ENCODE assay signal across 9 cellular contexts in the genomic region with DNA sequence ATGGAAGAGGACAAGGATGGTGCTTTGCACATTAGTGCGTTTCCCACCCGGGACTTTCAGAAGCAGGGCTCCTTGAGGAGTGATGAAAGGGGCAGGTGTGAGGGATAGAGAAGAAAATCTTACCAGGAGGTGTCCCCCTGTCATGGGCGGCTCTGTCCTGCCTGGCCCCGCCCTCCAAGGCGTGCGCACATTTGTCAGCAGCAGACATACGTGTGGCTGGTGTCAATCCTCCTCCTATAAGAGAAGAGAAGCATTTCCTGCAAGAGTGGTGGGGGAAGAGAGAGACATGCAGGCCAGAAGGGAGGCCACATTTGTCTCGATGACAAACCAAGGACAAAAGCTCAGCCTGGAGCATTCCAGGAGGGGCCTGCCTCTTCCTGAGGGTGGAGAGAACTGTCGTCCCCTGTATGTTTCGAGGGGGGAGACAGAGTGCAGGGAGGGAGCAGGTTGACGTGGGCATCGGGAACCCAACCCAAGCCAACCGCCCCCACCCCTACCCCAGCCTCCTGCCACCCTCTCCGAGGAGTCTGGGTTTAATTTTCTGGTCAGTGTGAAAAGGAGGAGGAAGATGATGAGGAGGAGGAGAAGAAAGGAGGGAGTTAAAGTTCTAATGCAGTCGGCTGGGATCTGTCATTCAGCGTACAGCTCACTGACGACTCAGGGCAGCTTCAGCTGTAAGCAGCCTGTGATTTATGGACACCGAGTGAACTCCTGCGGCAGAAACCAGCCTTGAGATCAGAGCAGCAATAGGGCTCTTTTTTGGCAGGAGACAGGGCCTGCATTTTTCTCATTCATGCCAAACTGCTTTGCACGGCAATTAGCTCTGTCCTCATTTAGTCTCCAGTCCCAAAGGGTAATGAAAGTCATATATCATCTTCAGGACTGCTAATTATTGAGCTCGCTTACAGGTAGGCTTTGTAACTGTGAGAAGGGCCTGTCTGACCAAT. TPM values are rescaled to one million over a fixed set of nuclear protein-coding genes. Genes with fewer than 3 reads are reported as not detected.
A peak's percentile ranks its signal among the peaks of the same experiment; 100 is the strongest.
DNase-seq lines count a peak whose midpoint lies in the region; ATAC-seq and TF ChIP-seq lines count a peak whose summit lies in the region.
"Had no signal": no experiment of that assay in that cellular context is flagged by ENCODE, and none has a peak within 500 bp of the region (broad histone marks: within the 10 kb centered on the region; RNA-seq: fewer than 3 reads in every experiment).

No MANE protein-coding gene starts in this region.

- no peaks in the 10 kb centered on the region for H3K9me3 ChIP-seq in thyroid gland

- DNase-seq in DMS153 (lab: John Stamatoyannopoulos, UW) = peak; percentile 32
- DNase-seq in DMS153 treated with DMSO at 0.1 percent for 48 hours (lab: John Stamatoyannopoulos, UW; ENCODE audit: unreplicated experiment) = no peak
- peak; percentile 43 for DNase-seq in choroid plexus epithelial cell (ENCODE audit: low read depth)
- peak; percentile 75 for DNase-seq in kidney glomerular epithelial cell (lab: John Stamatoyannopoulos, UW)
- peak; percentile 24 to 27 for DNase-seq in thyroid gland
- no peak for DNase-seq in inferior parietal cortex (ENCODE audit: extremely low spot score)
- no peak for DNase-seq in T-helper 2 cell
- DNase-seq: activated B cell treated with CpG ODN at 0.5 μM for 24 hours had no signal

- no peaks in the 10 kb centered on the region for H3K36me3 ChIP-seq in thyroid gland

- no peak overlapping the region for H3K27ac Mint-ChIP-seq in activated T-helper 17 cell treated with anti-CD3 and anti-CD28 coated beads, Interleukin-2, amount 50 U/mL, for 72 hours
- H3K27ac Mint-ChIP-seq: activated B cell treated with CpG ODN at 0.5 μM for 24 hours had no signal

- TF ChIP-seq POLR2A in thyroid gland (IDR thresholded peaks at IDR 0.05) = no peak

- H3K4me3 ChIP-seq in choroid plexus epithelial cell (ENCODE audit: low read depth, low read length) = peak overlapping the region; percentile 36
- H3K4me3 ChIP-seq in thyroid gland (replicated peaks in 1 of 3) = no peak overlapping the region

- intact Hi-C loops in thyroid gland (cut with DNase I) = no loop called here

- H3K4me1 ChIP-seq in thyroid gland = peaks cover 0 to 3% of the 10 kb centered on the region in 2 donors

- no peaks in the 10 kb centered on the region for H3K9me3 Mint-ChIP-seq in activated T-helper 17 cell treated with anti-CD3 and anti-CD28 coated beads, Interleukin-2, amount 50 U/mL, for 72 hours
- H3K9me3 Mint-ChIP-seq: activated B cell treated with CpG ODN at 0.5 μM for 24 hours had no signal

- peaks cover 21% of the 10 kb centered on the region for H3K27me3 Mint-ChIP-seq in activated T-helper 17 cell treated with anti-CD3 and anti-CD28 coated beads, Interleukin-2, amount 50 U/mL, for 72 hours

- 39 to 47% methylated on average over 21 of the region's 21 CpGs for WGBS in thyroid gland, 2 donors

- no peaks in the 10 kb centered on the region for H3K27me3 ChIP-seq in thyroid gland

- ATAC-seq in activated T-helper 17 cell treated with anti-CD3 and anti-CD28 coated beads, Interleukin-2, amount 50 U/mL, for 72 hours (replicated peaks) = no peak

- no peaks in the 10 kb centered on the region for H3K4me1 Mint-ChIP-seq in activated T-helper 17 cell treated with anti-CD3 and anti-CD28 coated beads, Interleukin-2, amount 50 U/mL, for 72 hours
- H3K4me1 Mint-ChIP-seq: activated B cell treated with CpG ODN at 0.5 μM for 24 hours had no signal

- no peaks in the 10 kb centered on the region for H3K36me3 Mint-ChIP-seq in activated T-helper 17 cell treated with anti-CD3 and anti-CD28 coated beads, Interleukin-2, amount 50 U/mL, for 72 hours (ENCODE audit: low read depth)

- no peak for TF ChIP-seq CTCF in choroid plexus epithelial cell (conservative IDR thresholded peaks at IDR 0.05; ENCODE audit: low read depth, low read length)
- no peak for TF ChIP-seq CTCF in thyroid gland (IDR thresholded peaks at IDR 0.05)

- no peak overlapping the region for H3K27ac ChIP-seq in thyroid gland

- no peak overlapping the region for H3K4me3 Mint-ChIP-seq in activated T-helper 17 cell treated with anti-CD3 and anti-CD28 coated beads, Interleukin-2, amount 50 U/mL, for 72 hours
- H3K4me3 Mint-ChIP-seq: activated B cell treated with CpG ODN at 0.5 μM for 24 hours had no signal

RNA-seq across cellular contexts. Expression of gene COMTD1, which starts 47.7 kb away (rescaled TPM):
- 10 to 100 TPM; 43.4 to 74.0 (median 68.7) TPM for total RNA-seq in thyroid gland
- 10 to 100 TPM; 29.4 to 50.9 TPM for total RNA-seq in activated T-helper 17 cell treated with anti-CD3 and anti-CD28 coated beads, Interleukin-2, amount 50 U/mL, for 72 hours

Comparison
In these comparisons a context has a peak if more than half of its experiments do, and no peak if none do; other contexts are left out.
1. DNase-seq: peak in DMS153 (single experiment), choroid plexus epithelial cell (single experiment), kidney glomerular epithelial cell (single experiment) and thyroid gland (2 of 2); none in DMS153 treated with DMSO at 0.1 percent for 48 hours (single experiment), inferior parietal cortex (single experiment) and T-helper 2 cell (0 of 5).